17 cellular contexts compared by ENCODE assay signal in the genomic region with DNA sequence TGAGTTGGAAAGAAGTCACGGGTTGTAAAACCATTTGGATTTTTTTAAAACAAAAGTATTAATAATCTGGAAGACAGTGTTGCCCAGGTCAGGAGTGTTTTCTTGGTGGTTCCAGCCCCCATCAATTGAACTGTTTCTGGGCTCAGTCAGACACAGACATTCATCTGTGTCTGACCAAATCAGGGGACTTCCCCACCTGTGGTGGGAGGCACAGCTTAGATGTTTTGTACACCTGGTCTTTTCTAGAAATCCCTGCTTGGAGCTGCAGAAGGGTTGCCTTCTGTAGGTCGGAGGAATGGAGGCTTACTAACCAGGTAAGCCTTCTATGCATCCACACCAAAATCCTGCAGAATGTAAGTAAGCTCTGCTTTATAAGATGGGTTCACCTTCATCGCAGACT.
"Had no signal": no experiment of that assay in that cellular context is flagged by ENCODE, and none has a peak within 500 bp of the region (broad histone marks: within the 10 kb centered on the region; RNA-seq: fewer than 3 reads in every experiment).

No MANE protein-coding gene starts in this region.

- H3K27me3 ChIP-seq: colonic mucosa, left lung had no signal

- H3K36me3 ChIP-seq: colonic mucosa had no signal

- DNase-seq: activated CD4-positive, alpha-beta memory T cell treated with anti-CD3 and anti-CD28 coated beads, Interleukin-2, amount 10 ng/mL, durations not matched to agents 7 days and 5 days; activated CD4-positive, alpha-beta T cell treated with anti-CD3 and anti-CD28 coated beads for 4 hours; activated CD8-positive, alpha-beta memory T cell treated with anti-CD3 and anti-CD28 coated beads, Interleukin-2, amount 50 U/mL, for 4 hours; activated naive CD4-positive, alpha-beta T cell treated with anti-CD3 and anti-CD28 coated beads, Interleukin-2, amount 10 ng/mL, durations not matched to agents 7 days and 5 days; amniotic stem cell; caudate nucleus; colonic mucosa; foreskin fibroblast; hippocampal formation; left lung; mesenchymal stem cell; natural killer cell; posterior cingulate gyrus; stimulated activated CD4-positive, alpha-beta T cell treated with anti-CD3 and anti-CD28 coated beads, Interleukin-2, amount 100 ng/mL, for 48 hours; stimulated activated naive CD4-positive, alpha-beta T cell; trophoblast cell had no signal

- H3K4me3 ChIP-seq: colonic mucosa, left lung had no signal

- H3K4me1 ChIP-seq: colonic mucosa had no signal

- H3K27ac ChIP-seq: colonic mucosa, left lung had no signal

- ATAC-seq: left lung, natural killer cell, WTC11 had no signal

- H3K27ac Mint-ChIP-seq: activated naive CD4-positive, alpha-beta T cell treated with anti-CD3 and anti-CD28 coated beads, Interleukin-2, amount 10 ng/mL, durations not matched to agents 7 days and 5 days had no signal

- H3K4me3 Mint-ChIP-seq: activated CD4-positive, alpha-beta memory T cell treated with anti-CD3 and anti-CD28 coated beads, Interleukin-2, amount 10 ng/mL, durations not matched to agents 7 days and 5 days; activated naive CD4-positive, alpha-beta T cell treated with anti-CD3 and anti-CD28 coated beads, Interleukin-2, amount 10 ng/mL, durations not matched to agents 7 days and 5 days; natural killer cell; WTC11 had no signal

- H3K27me3 Mint-ChIP-seq: activated CD4-positive, alpha-beta memory T cell treated with anti-CD3 and anti-CD28 coated beads, Interleukin-2, amount 10 ng/mL, durations not matched to agents 7 days and 5 days; activated naive CD4-positive, alpha-beta T cell treated with anti-CD3 and anti-CD28 coated beads, Interleukin-2, amount 10 ng/mL, durations not matched to agents 7 days and 5 days had no signal

- H3K9me3 Mint-ChIP-seq: activated CD4-positive, alpha-beta memory T cell treated with anti-CD3 and anti-CD28 coated beads, Interleukin-2, amount 10 ng/mL, durations not matched to agents 7 days and 5 days; activated naive CD4-positive, alpha-beta T cell treated with anti-CD3 and anti-CD28 coated beads, Interleukin-2, amount 10 ng/mL, durations not matched to agents 7 days and 5 days; natural killer cell; WTC11 had no signal

- H3K36me3 Mint-ChIP-seq: natural killer cell had no signal

- H3K9me3 ChIP-seq: colonic mucosa, left lung had no signal
